In the genomic region with DNA sequence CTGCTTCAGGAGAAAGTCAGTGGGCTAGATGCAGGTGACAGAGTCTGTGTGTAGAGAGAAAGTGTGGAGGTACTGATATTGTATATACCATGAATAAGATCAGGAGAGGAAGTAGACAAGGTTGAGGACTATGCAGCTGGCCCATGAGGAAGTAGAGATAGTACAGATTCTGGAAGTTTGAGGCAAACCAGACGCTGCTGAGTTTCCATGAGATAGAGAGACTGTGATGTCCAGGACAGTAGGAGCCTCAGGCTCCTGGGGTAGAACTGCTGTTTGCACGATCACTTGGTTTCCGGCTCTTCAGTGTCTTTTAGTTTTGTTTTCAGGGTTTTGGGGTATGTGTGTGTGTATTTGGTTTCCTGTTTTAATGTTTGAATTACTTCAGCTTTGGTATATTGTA, we compare ENCODE assay signal across 1 cellular context.
TF ChIP-seq lines count a peak whose summit lies in the region.

No MANE protein-coding gene starts in this region.

TF ChIP-seq in WTC11, 78 proteins besides CTCF, POLR2A, EP300 and RAD21 (continued from another document):
- TF ChIP-seq, protein P1, sequence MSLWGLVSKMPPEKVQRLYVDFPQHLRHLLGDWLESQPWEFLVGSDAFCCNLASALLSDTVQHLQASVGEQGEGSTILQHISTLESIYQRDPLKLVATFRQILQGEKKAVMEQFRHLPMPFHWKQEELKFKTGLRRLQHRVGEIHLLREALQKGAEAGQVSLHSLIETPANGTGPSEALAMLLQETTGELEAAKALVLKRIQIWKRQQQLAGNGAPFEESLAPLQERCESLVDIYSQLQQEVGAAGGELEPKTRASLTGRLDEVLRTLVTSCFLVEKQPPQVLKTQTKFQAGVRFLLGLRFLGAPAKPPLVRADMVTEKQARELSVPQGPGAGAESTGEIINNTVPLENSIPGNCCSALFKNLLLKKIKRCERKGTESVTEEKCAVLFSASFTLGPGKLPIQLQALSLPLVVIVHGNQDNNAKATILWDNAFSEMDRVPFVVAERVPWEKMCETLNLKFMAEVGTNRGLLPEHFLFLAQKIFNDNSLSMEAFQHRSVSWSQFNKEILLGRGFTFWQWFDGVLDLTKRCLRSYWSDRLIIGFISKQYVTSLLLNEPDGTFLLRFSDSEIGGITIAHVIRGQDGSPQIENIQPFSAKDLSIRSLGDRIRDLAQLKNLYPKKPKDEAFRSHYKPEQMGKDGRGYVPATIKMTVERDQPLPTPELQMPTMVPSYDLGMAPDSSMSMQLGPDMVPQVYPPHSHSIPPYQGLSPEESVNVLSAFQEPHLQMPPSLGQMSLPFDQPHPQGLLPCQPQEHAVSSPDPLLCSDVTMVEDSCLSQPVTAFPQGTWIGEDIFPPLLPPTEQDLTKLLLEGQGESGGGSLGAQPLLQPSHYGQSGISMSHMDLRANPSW (CRISPR knock-in tag; conservative IDR thresholded peaks at IDR 0.05; ENCODE audit: low read depth): no peak
- TF ChIP-seq ATF1 (CRISPR knock-in tag; IDR thresholded peaks at IDR 0.05): no peak
- TF ChIP-seq, protein P2, sequence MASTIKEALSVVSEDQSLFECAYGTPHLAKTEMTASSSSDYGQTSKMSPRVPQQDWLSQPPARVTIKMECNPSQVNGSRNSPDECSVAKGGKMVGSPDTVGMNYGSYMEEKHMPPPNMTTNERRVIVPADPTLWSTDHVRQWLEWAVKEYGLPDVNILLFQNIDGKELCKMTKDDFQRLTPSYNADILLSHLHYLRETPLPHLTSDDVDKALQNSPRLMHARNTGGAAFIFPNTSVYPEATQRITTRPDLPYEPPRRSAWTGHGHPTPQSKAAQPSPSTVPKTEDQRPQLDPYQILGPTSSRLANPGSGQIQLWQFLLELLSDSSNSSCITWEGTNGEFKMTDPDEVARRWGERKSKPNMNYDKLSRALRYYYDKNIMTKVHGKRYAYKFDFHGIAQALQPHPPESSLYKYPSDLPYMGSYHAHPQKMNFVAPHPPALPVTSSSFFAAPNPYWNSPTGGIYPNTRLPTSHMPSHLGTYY (CRISPR knock-in tag; IDR thresholded peaks at IDR 0.05): no peak
- TF ChIP-seq, protein P3, sequence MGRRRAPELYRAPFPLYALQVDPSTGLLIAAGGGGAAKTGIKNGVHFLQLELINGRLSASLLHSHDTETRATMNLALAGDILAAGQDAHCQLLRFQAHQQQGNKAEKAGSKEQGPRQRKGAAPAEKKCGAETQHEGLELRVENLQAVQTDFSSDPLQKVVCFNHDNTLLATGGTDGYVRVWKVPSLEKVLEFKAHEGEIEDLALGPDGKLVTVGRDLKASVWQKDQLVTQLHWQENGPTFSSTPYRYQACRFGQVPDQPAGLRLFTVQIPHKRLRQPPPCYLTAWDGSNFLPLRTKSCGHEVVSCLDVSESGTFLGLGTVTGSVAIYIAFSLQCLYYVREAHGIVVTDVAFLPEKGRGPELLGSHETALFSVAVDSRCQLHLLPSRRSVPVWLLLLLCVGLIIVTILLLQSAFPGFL (CRISPR knock-in tag; IDR thresholded peaks at IDR 0.05; ENCODE audit: borderline replicate concordance): no peak
- no peak for TF ChIP-seq CREB1 (CRISPR knock-in tag; IDR thresholded peaks at IDR 0.05)
- TF ChIP-seq HMGA2 (CRISPR knock-in tag; IDR thresholded peaks at IDR 0.05): no peak
- TF ChIP-seq ELF4 (CRISPR knock-in tag; IDR thresholded peaks at IDR 0.05; ENCODE audit: low read depth): no peak
- TF ChIP-seq, protein P4, sequence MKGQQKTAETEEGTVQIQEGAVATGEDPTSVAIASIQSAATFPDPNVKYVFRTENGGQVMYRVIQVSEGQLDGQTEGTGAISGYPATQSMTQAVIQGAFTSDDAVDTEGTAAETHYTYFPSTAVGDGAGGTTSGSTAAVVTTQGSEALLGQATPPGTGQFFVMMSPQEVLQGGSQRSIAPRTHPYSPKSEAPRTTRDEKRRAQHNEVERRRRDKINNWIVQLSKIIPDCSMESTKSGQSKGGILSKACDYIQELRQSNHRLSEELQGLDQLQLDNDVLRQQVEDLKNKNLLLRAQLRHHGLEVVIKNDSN (CRISPR knock-in tag; IDR thresholded peaks at IDR 0.05): no peak
- TF ChIP-seq GABPB1 (CRISPR knock-in tag; IDR thresholded peaks at IDR 0.05): no peak
- TF ChIP-seq ZBTB21 (CRISPR knock-in tag; IDR thresholded peaks at IDR 0.05; ENCODE audit: borderline replicate concordance): no peak
- no peak for TF ChIP-seq SMAD3 (CRISPR knock-in tag; IDR thresholded peaks at IDR 0.05; ENCODE audit: borderline replicate concordance)
- TF ChIP-seq RORB (CRISPR knock-in tag; IDR thresholded peaks at IDR 0.05): no peak
- TF ChIP-seq, protein P5, sequence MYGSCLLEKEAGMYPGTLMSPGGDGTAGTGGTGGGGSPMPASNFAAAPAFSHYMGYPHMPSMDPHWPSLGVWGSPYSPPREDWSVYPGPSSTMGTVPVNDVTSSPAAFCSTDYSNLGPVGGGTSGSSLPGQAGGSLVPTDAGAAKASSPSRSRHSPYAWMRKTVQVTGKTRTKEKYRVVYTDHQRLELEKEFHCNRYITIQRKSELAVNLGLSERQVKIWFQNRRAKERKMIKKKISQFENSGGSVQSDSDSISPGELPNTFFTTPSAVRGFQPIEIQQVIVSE (CRISPR knock-in tag; IDR thresholded peaks at IDR 0.05; ENCODE audit: borderline replicate concordance): no peak
- no peak for TF ChIP-seq NR2C2 (CRISPR knock-in tag; IDR thresholded peaks at IDR 0.05)
- TF ChIP-seq, protein P6, sequence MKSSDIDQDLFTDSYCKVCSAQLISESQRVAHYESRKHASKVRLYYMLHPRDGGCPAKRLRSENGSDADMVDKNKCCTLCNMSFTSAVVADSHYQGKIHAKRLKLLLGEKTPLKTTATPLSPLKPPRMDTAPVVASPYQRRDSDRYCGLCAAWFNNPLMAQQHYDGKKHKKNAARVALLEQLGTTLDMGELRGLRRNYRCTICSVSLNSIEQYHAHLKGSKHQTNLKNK (CRISPR knock-in tag; IDR thresholded peaks at IDR 0.05): no peak
